In the genomic region with DNA sequence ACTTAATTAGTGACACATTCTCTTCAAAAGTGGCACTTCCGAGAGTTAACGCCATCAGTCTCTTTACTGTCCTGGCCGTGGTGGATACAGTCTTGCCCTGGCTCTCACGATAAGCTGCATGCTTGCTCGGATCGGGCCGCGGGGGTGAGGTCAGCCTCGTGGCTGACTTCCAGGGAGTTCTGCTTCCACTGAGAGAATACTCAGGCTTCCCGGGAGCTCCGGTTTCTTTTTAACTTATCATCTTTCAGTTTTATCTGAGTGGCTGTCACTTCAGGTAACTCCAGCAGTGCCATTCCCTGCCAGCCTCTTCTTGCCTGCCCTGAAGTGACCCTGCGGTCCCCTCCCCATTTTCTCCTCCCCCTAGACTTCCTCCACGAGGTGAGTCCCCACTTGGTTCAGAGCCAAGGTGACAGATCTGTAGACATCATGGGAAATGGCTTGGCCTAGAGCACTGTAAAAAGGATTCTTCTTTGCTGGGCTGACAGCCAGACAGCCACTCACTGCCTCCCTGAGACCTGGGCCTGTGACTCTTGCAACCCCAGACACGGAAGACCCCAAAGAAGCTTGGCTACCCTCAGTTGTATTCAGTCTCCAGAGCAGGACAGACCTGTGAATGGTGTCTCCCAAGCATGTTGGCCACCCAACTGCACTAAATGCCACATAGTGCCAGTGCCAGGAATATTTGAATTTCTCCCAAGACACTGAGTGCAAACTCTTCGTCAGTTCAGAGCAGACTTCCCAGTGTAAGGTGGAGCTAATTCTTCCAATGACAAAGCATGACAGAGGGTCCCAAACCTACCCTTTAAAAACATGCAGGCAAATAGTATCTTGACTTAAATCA, we compare ENCODE assay signal across 9 cellular contexts.
DNase-seq lines count a peak whose midpoint lies in the region; ATAC-seq, FAIRE-seq and TF ChIP-seq lines count a peak whose summit lies in the region.
"Had no signal": no experiment of that assay in that cellular context is flagged by ENCODE, and none has a peak within 500 bp of the region (broad histone marks: within the 10 kb centered on the region; RNA-seq: fewer than 3 reads in every experiment).

No MANE protein-coding gene starts in this region.

- H4K20me1 ChIP-seq in astrocyte (ENCODE audit: insufficient read depth, low read length), result no peaks in the 10 kb centered on the region
- H4K20me1 ChIP-seq in smooth muscle cell (ENCODE audit: low read depth), result no peaks in the 10 kb centered on the region

- H2AFZ ChIP-seq in astrocyte (ENCODE audit: low read depth, low read length), result peak overlapping the region; percentile 27
- no peak overlapping the region for H2AFZ ChIP-seq in smooth muscle cell (ENCODE audit: low read depth)

- H3K27ac Mint-ChIP-seq in astrocyte (ENCODE audit: unreplicated experiment), result no peak overlapping the region

- peaks cover 13% of the 10 kb centered on the region for H3K4me1 Mint-ChIP-seq in astrocyte (ENCODE audit: low read depth, unreplicated experiment)

- peak overlapping the region; percentile 67 for H3K4me2 ChIP-seq in astrocyte (ENCODE audit: low read length)
- H3K4me2 ChIP-seq in smooth muscle cell, result peak overlapping the region; percentile 55
- H3K4me2 ChIP-seq: KMS-11 had no signal

- intact Hi-C loops in kidney (cut with DNase I), result no loop called here
- intact Hi-C loops in lower leg skin (cut with DNase I; ENCODE audit: low total_unique reads), result loop anchor here (10.0 kb wide), 1 partner anchor 1138 kb away; no protein-coding TSS in a partner anchor

- H3K9me3 ChIP-seq in astrocyte (ENCODE audit: insufficient read depth, low read depth, low read length), result no peaks in the 10 kb centered on the region
- H3K9me3 ChIP-seq in kidney (ENCODE audit: control insufficient read depth in 1 of 2, low read length in 2 of 2), result no peaks in the 10 kb centered on the region
- H3K9me3 ChIP-seq in smooth muscle cell (replicated peaks; ENCODE audit: low read depth), result no peaks in the 10 kb centered on the region

- DNase-seq in GOT3 (lab: John Stamatoyannopoulos, UW) (peak; percentile 3), astrocyte (ENCODE audit: low read depth) (peak; percentile 69), kidney (peak; percentile 80), smooth muscle cell (lab: John Stamatoyannopoulos, UW; ENCODE audit: unreplicated experiment) (no peak), NCI-H187 treated with DMSO at 0.1 percent for 48 hours (lab: John Stamatoyannopoulos, UW) (no peak), lower leg skin (ENCODE audit: low spot score in 2 of 2) (no peak), NCI-H748 (lab: John Stamatoyannopoulos, UW; ENCODE audit: unreplicated experiment) (no peak)

- H3K79me2 ChIP-seq in astrocyte (ENCODE audit: insufficient read depth, low read length) (no peaks in the 10 kb centered on the region), smooth muscle cell (ENCODE audit: low read depth) (no peaks in the 10 kb centered on the region)

- peaks cover 8% of the 10 kb centered on the region for H3K36me3 Mint-ChIP-seq in astrocyte (ENCODE audit: low read depth, unreplicated experiment)

- 62% methylated on average over 15 of the region's 15 CpGs for WGBS in smooth muscle cell (ENCODE audit: low lambda C conversion rate)
- WGBS in lower leg skin, 2 donors, result 28 to 38% methylated on average over 15 of the region's 15 CpGs

- FAIRE-seq in astrocyte (lab: Jason Lieb, UNC) (no peak), kidney (lab: Jason Lieb, UNC) (no peak)

- peaks cover 12% of the 10 kb centered on the region for H3F3A ChIP-seq in smooth muscle cell (ENCODE audit: low read depth)

- H3K9ac ChIP-seq in astrocyte (ENCODE audit: low read length) (no peak overlapping the region), kidney (ENCODE audit: low read length in 2 of 2) (no peak overlapping the region), smooth muscle cell (ENCODE audit: low read depth) (peak overlapping the region; percentile 8)
- H3K9ac ChIP-seq: KMS-11 had no signal

- H3K27me3 Mint-ChIP-seq in astrocyte (ENCODE audit: low read depth, unreplicated experiment), result no peaks in the 10 kb centered on the region

- H3K27me3 ChIP-seq in astrocyte (ENCODE audit: insufficient read depth, low read length), result no peaks in the 10 kb centered on the region
- no peaks in the 10 kb centered on the region for H3K27me3 ChIP-seq in smooth muscle cell (ENCODE audit: low read depth)

- H3K36me3 ChIP-seq in astrocyte (ENCODE audit: insufficient read depth, low read length) (no peaks in the 10 kb centered on the region), kidney (ENCODE audit: control insufficient read depth in 1 of 2, insufficient read depth in 2 of 2, low read length in 2 of 2) (no peaks in the 10 kb centered on the region), smooth muscle cell (ENCODE audit: low read depth) (no peaks in the 10 kb centered on the region)

- H3K27ac ChIP-seq in astrocyte (ENCODE audit: low read depth, low read length) (no peak overlapping the region), kidney (ENCODE audit: low read depth in 2 of 2, low read length in 2 of 2) (peak overlapping the region; percentile 32 to 46), smooth muscle cell (ENCODE audit: low read depth) (peak overlapping the region; percentile 50)
- H3K27ac ChIP-seq: KMS-11 had no signal

- TF ChIP-seq CTCF in astrocyte (IDR thresholded peaks at IDR 0.05; ENCODE audit: insufficient read depth, low read depth, low read length) (no peak), kidney (IDR thresholded peaks at IDR 0.05; ENCODE audit: borderline replicate concordance, extremely low read depth, insufficient read depth) (no peak), smooth muscle cell (IDR thresholded peaks at IDR 0.05; ENCODE audit: borderline replicate concordance, insufficient read depth, poor library complexity, severe bottlenecking) (no peak), lower leg skin (IDR thresholded peaks at IDR 0.05) (no peak)

- H3K9me3 Mint-ChIP-seq in astrocyte (ENCODE audit: unreplicated experiment), result no peaks in the 10 kb centered on the region

- peaks cover 29% of the 10 kb centered on the region for H3K4me1 ChIP-seq in astrocyte (ENCODE audit: insufficient read depth, low read length)
- H3K4me1 ChIP-seq in kidney (ENCODE audit: control insufficient read depth in 1 of 2, insufficient read depth in 1 of 2, low read depth in 1 of 2, low read length in 2 of 2), result peaks cover 31 to 34% of the 10 kb centered on the region in 2 donors
- peaks cover 8% of the 10 kb centered on the region for H3K4me1 ChIP-seq in smooth muscle cell (ENCODE audit: low read depth)

- no peak for ATAC-seq in GM21360 (IDR thresholded peaks at IDR 0.05; ENCODE audit: unreplicated experiment)

- TF ChIP-seq POLR2A in lower leg skin (IDR thresholded peaks at IDR 0.05), result no peak

- H3K4me3 ChIP-seq in astrocyte (ENCODE audit: insufficient read depth, low read depth, low read length) (peak overlapping the region; percentile 13), kidney (ENCODE audit: low read length in 2 of 2) (peak overlapping the region in 1 of 2 donors; percentile 22), smooth muscle cell (no peak overlapping the region), lower leg skin (ENCODE audit: low read depth, poor library complexity, severe bottlenecking) (no peak overlapping the region)

- H3K4me3 Mint-ChIP-seq in astrocyte (ENCODE audit: unreplicated experiment), result no peak overlapping the region

Comparison
In these comparisons a context has a peak if more than half of its experiments do, and no peak if none do; other contexts are left out.
1. DNase-seq: peak in GOT3 (single experiment), astrocyte (single experiment) and kidney (single experiment); none in smooth muscle cell (single experiment), NCI-H187 treated with DMSO at 0.1 percent for 48 hours (single experiment), lower leg skin (0 of 2) and NCI-H748 (single experiment).